In genomic region chr6:106379951-106380350, GRCh38 we compare ENCODE assay signal across 21 cellular contexts.
"Had no signal": no experiment of that assay in that cellular context is flagged by ENCODE, and none has a peak within 500 bp of the region (broad histone marks: within the 10 kb centered on the region; RNA-seq: fewer than 3 reads in every experiment).

No MANE protein-coding gene starts in this region.

- H3K27me3 ChIP-seq: gastrocnemius medialis, neural progenitor cell, ovary, stomach, transverse colon had no signal

- H3K4me3 ChIP-seq: dorsolateral prefrontal cortex, gastrocnemius medialis, heart right ventricle, neural progenitor cell, ovary, stomach, thoracic aorta, transverse colon had no signal

- H3K36me3 Mint-ChIP-seq: memory B cell; mesothelial cell of epicardium; natural killer cell treated with Interleukin-12 subunit alpha and Interleukin-12 subunit beta and Interleukin-15 and Interleukin-18, amount 100 ng/mL, for 72 hours; neural progenitor cell had no signal

- H3K27me3 Mint-ChIP-seq: memory B cell had no signal

- H3K4me1 ChIP-seq: gastrocnemius medialis, heart right ventricle, neural progenitor cell, stomach had no signal

- H3K27ac ChIP-seq: dorsolateral prefrontal cortex, gastrocnemius medialis, heart right ventricle, neural progenitor cell, ovary, stomach, thoracic aorta, transverse colon had no signal

- H2AFZ ChIP-seq: neural progenitor cell had no signal

- H3K4me2 ChIP-seq: neural progenitor cell had no signal

- DNase-seq: cortex of kidney; dorsolateral prefrontal cortex; effector CD8-positive, alpha-beta T cell; gastrocnemius medialis; heart right ventricle; hypothalamus; ovary; right cardiac atrium; small intestine; stimulated activated CD4-positive, alpha-beta T cell treated with anti-CD3 and anti-CD28 coated beads, Interleukin-12 subunit alpha, Interleukin-12 subunit beta, amount 100 ng/mL, for 4 hours; stimulated activated naive CD4-positive, alpha-beta T cell; stomach; substantia nigra; transverse colon had no signal

- FAIRE-seq: islet of Langerhans, small intestine had no signal

- ATAC-seq: gastrocnemius medialis; heart right ventricle; left lobe of liver; natural killer cell treated with Interleukin-12 subunit alpha and Interleukin-12 subunit beta and Interleukin-15 and Interleukin-18, amount 100 ng/mL, for 72 hours; right cardiac atrium had no signal

- H3K9ac ChIP-seq: neural progenitor cell had no signal

- H3K4me1 Mint-ChIP-seq: neural progenitor cell had no signal

- H3K27ac Mint-ChIP-seq: memory B cell; mesothelial cell of epicardium; natural killer cell treated with Interleukin-12 subunit alpha and Interleukin-12 subunit beta and Interleukin-15 and Interleukin-18, amount 100 ng/mL, for 72 hours; neural progenitor cell had no signal

- H3K36me3 ChIP-seq: gastrocnemius medialis, heart right ventricle, neural progenitor cell, ovary, stomach, thoracic aorta, transverse colon had no signal

- H3K9me3 Mint-ChIP-seq: memory B cell; mesothelial cell of epicardium; natural killer cell treated with Interleukin-12 subunit alpha and Interleukin-12 subunit beta and Interleukin-15 and Interleukin-18, amount 100 ng/mL, for 72 hours; neural progenitor cell had no signal

- H3K4me3 Mint-ChIP-seq: memory B cell; mesothelial cell of epicardium; natural killer cell treated with Interleukin-12 subunit alpha and Interleukin-12 subunit beta and Interleukin-15 and Interleukin-18, amount 100 ng/mL, for 72 hours; neural progenitor cell had no signal

- H3K9me3 ChIP-seq: gastrocnemius medialis, heart right ventricle, ovary, stomach, thoracic aorta, transverse colon had no signal
